Comparison of ENCODE assay signal across 8 cellular contexts in the genomic region with DNA sequence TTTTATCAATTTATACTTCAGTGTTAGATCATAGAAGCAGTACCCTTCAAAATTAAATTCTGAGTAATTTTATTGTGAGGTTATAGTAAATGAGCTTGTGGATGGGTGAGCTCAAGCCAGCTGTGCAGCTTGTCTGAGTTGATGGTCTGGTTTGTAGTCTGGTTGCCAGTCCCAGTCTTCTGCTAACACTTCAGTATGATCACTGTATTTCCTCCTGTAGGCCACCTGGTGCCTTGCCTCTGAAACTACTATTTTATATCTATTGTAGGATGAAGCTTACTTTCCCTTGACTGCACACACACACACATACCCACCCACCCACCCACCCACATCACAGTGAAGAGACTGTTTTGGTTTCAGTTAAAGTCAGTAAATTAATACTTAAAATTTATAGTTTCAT.
DNase-seq lines count a peak whose midpoint lies in the region; ATAC-seq and TF ChIP-seq lines count a peak whose summit lies in the region.

No MANE protein-coding gene starts in this region.

- intact Hi-C loops in activated CD4-positive, alpha-beta memory T cell treated with anti-CD3 and anti-CD28 coated beads for 36 hours (cut with micrococcal nuclease): loop anchor here (1.0 kb wide), 1 partner anchor 81 kb away; no protein-coding TSS in a partner anchor
- intact Hi-C loops in right lobe of liver (cut with DNase I): no loop called here
- intact Hi-C loops in right cardiac atrium (cut with DNase I): no loop called here

- no peaks in the 10 kb centered on the region for H3K9me2 ChIP-seq in Loucy (replicated peaks; ENCODE audit: low read depth, low read length)

- H3K4me1 ChIP-seq in Loucy (ENCODE audit: insufficient read depth, low read length, poor library complexity, severe bottlenecking): peaks cover 40% of the 10 kb centered on the region
- no peaks in the 10 kb centered on the region for H3K4me1 ChIP-seq in right lobe of liver
- no peaks in the 10 kb centered on the region for H3K4me1 ChIP-seq in right cardiac atrium (ENCODE audit: control insufficient read depth, insufficient read depth, low read length)

- ATAC-seq in GM18517 (IDR thresholded peaks at IDR 0.05; ENCODE audit: unreplicated experiment) (peak; percentile 59), right lobe of liver (peak; percentile 84 to 90 (median 85)), right cardiac atrium (no peak)

- no peak overlapping the region for H3K4me3 ChIP-seq in AG04450 (ENCODE audit: low read depth, low read length)
- H3K4me3 ChIP-seq in Loucy (ENCODE audit: low read length, poor library complexity, severe bottlenecking): no peak overlapping the region
- H3K4me3 ChIP-seq in right lobe of liver: no peak overlapping the region
- H3K4me3 ChIP-seq in right cardiac atrium (ENCODE audit: low read length): no peak overlapping the region

- H3K4me1 Mint-ChIP-seq in activated CD4-positive, alpha-beta memory T cell treated with anti-CD3 and anti-CD28 coated beads for 36 hours (ENCODE audit: low read depth): peaks cover 34% of the 10 kb centered on the region

- no peak overlapping the region for H3K27ac Mint-ChIP-seq in activated CD4-positive, alpha-beta memory T cell treated with anti-CD3 and anti-CD28 coated beads for 36 hours

- H3K9ac ChIP-seq in Loucy (ENCODE audit: low read depth, low read length, poor library complexity, severe bottlenecking): no peak overlapping the region

- no peak overlapping the region for H3K27ac ChIP-seq in AG04450 (ENCODE audit: low read depth, low read length)
- H3K27ac ChIP-seq in right lobe of liver: no peak overlapping the region
- H3K27ac ChIP-seq in right cardiac atrium (ENCODE audit: low read length): no peak overlapping the region

- no peak for TF ChIP-seq POLR2A in right lobe of liver (IDR thresholded peaks at IDR 0.05)

- H4K20me1 ChIP-seq in Loucy (ENCODE audit: insufficient read depth, low read length, poor library complexity, severe bottlenecking): peaks cover 14% of the 10 kb centered on the region

- DNase-seq in AG04450 (ENCODE audit: low read depth, low spot score) (no peak), right lobe of liver (no peak), GOT3 (lab: John Stamatoyannopoulos, UW) (no peak), NCI-H2029 (lab: John Stamatoyannopoulos, UW) (no peak), right cardiac atrium (no peak)
- peak; percentile 35 for DNase-seq in activated CD4-positive, alpha-beta memory T cell treated with anti-CD3 and anti-CD28 coated beads for 36 hours

- POLR2A ChIA-PET in AG04450 (lab: Yijun Ruan, JAX): interaction anchor here (0.7 to 0.9 kb wide), 3 partner anchors 39 to 133 kb away, joined by 6 to 9 read pairs (median 8); partner anchors contain the start of gene SIPA1L1
- POLR2A ChIA-PET in activated CD4-positive, alpha-beta memory T cell treated with anti-CD3 and anti-CD28 coated beads for 36 hours (lab: Charles Lee): interaction anchor here (0.8 to 1.1 kb wide), 4 partner anchors 12 to 151 kb away, joined by 3 to 8 read pairs (median 4); no protein-coding TSS in a partner anchor

- H3K36me3 ChIP-seq in Loucy (ENCODE audit: insufficient read depth, low read length): peaks cover 10% of the 10 kb centered on the region
- no peaks in the 10 kb centered on the region for H3K36me3 ChIP-seq in right lobe of liver

- CTCF ChIA-PET in AG04450 (lab: Charles Lee): interaction anchor here (0.6 to 1.4 kb wide), 5 partner anchors 11 to 1900 kb away, joined by 3 to 5 read pairs (median 3); no protein-coding TSS in a partner anchor
- CTCF ChIA-PET in activated CD4-positive, alpha-beta memory T cell treated with anti-CD3 and anti-CD28 coated beads for 36 hours (lab: Charles Lee): interaction anchor here (0.5 to 3.0 kb wide), 12 partner anchors 8 to 1676 kb away, joined by 3 to 24 read pairs (median 4); no protein-coding TSS in a partner anchor

- no peaks in the 10 kb centered on the region for H3K27me3 Mint-ChIP-seq in activated CD4-positive, alpha-beta memory T cell treated with anti-CD3 and anti-CD28 coated beads for 36 hours

- H3K4me3 Mint-ChIP-seq in activated CD4-positive, alpha-beta memory T cell treated with anti-CD3 and anti-CD28 coated beads for 36 hours: no peak overlapping the region

- peaks cover 4% of the 10 kb centered on the region for H3K36me3 Mint-ChIP-seq in activated CD4-positive, alpha-beta memory T cell treated with anti-CD3 and anti-CD28 coated beads for 36 hours

- no peaks in the 10 kb centered on the region for H3K9me3 Mint-ChIP-seq in activated CD4-positive, alpha-beta memory T cell treated with anti-CD3 and anti-CD28 coated beads for 36 hours

- peaks cover 89% of the 10 kb centered on the region for H3K79me2 ChIP-seq in Loucy (ENCODE audit: insufficient read depth, low read length)

- peak; percentile 30; the same call in 1 of the 2 replicates for TF ChIP-seq CTCF in AG04450 (IDR thresholded peaks at IDR 0.05; ENCODE audit: low read depth, low read length)
- TF ChIP-seq CTCF in Loucy (conservative IDR thresholded peaks at IDR 0.05; ENCODE audit: low read length): peak; percentile 35
- peak; percentile 16 to 33 (median 24) for TF ChIP-seq CTCF in right lobe of liver (IDR thresholded peaks at IDR 0.05)

- H3F3A ChIP-seq in Loucy (ENCODE audit: low read depth): no peaks in the 10 kb centered on the region

- H3K27me3 ChIP-seq in AG04450 (ENCODE audit: control insufficient read depth, insufficient read depth, low read length): no peaks in the 10 kb centered on the region
- H3K27me3 ChIP-seq in Loucy (ENCODE audit: insufficient read depth, low read length, poor library complexity, severe bottlenecking): no peaks in the 10 kb centered on the region
- no peaks in the 10 kb centered on the region for H3K27me3 ChIP-seq in right lobe of liver
- H3K27me3 ChIP-seq in right cardiac atrium (ENCODE audit: control insufficient read depth, insufficient read depth): no peaks in the 10 kb centered on the region

- H3K9me3 ChIP-seq in AG04450 (ENCODE audit: control insufficient read depth, insufficient read depth, low read length) (no peaks in the 10 kb centered on the region), Loucy (ENCODE audit: insufficient read depth, low read depth, low read length) (no peaks in the 10 kb centered on the region), right lobe of liver (no peaks in the 10 kb centered on the region), right cardiac atrium (ENCODE audit: control insufficient read depth, low read length) (no peaks in the 10 kb centered on the region)

- no peak overlapping the region for H3K4me2 ChIP-seq in Loucy (ENCODE audit: low read depth, low read length, poor library complexity, severe bottlenecking)

- H2AFZ ChIP-seq in Loucy (ENCODE audit: low read length): no peak overlapping the region

Comparison
In these comparisons a context has a peak if more than half of its experiments do, and no peak if none do; other contexts are left out.
1. ATAC-seq: peak in GM18517 (single experiment) and right lobe of liver (4 of 4); none in right cardiac atrium (0 of 2).
2. Peak in every context shown above with its lines, with median percentiles within 50 percentile points of each other: CTCF ChIP-seq.